In genomic region chr12:42277426-42278115, GRCh38 we compare ENCODE assay signal across 23 cellular contexts. TPM values are rescaled to one million over a fixed set of nuclear protein-coding genes. Genes with fewer than 3 reads are reported as not detected.
A peak's percentile ranks its signal among the peaks of the same experiment; 100 is the strongest.
DNase-seq lines count a peak whose midpoint lies in the region; FAIRE-seq and TF ChIP-seq lines count a peak whose summit lies in the region.
"Had no signal": no experiment of that assay in that cellular context is flagged by ENCODE, and none has a peak within 500 bp of the region (broad histone marks: within the 10 kb centered on the region; RNA-seq: fewer than 3 reads in every experiment).

No MANE protein-coding gene starts in this region.

- FAIRE-seq in endometrium (lab: Jason Lieb, UNC) (peak; percentile 57), H54 (lab: Jason Lieb, UNC) (no peak)
- FAIRE-seq: GM12891, GM19239, H1, HTR-8/SVneo had no signal

- peaks cover 13% of the 10 kb centered on the region for H3K4me1 Mint-ChIP-seq in nephron
- H3K4me1 Mint-ChIP-seq: CD4-positive, CD25-positive, alpha-beta regulatory T cell; CD8-positive, alpha-beta memory T cell; IgD-negative memory B cell had no signal

- H3K4me3 ChIP-seq in AG10803 (ENCODE audit: low read length) = no peak overlapping the region
- H3K4me3 ChIP-seq in breast epithelium = no peak overlapping the region
- H3K4me3 ChIP-seq: HAP-1 had no signal

- H3K9me3 Mint-ChIP-seq in nephron = peaks cover 3% of the 10 kb centered on the region

- peaks cover 9% of the 10 kb centered on the region for H3K27me3 Mint-ChIP-seq in nephron (ENCODE audit: low read depth)

- H3K4me1 ChIP-seq in breast epithelium = no peaks in the 10 kb centered on the region
- H3K4me1 ChIP-seq: BE2C had no signal

- H3K27me3 ChIP-seq in breast epithelium = no peaks in the 10 kb centered on the region
- H3K27me3 ChIP-seq: BE2C had no signal

- peak; percentile 34 for DNase-seq in AG10803 (ENCODE audit: low read depth)
- peak; percentile 11 for DNase-seq in fibroblast of gingiva (ENCODE audit: low read depth)
- no peak for DNase-seq in NOMO-1 treated with DMSO at 0.1 percent for 48 hours (lab: John Stamatoyannopoulos, UW; ENCODE audit: unreplicated experiment)
- DNase-seq in breast epithelium (ENCODE audit: low spot score in 2 of 2) = no peak
- DNase-seq in H54 (ENCODE audit: insufficient read length, low spot score) = no peak
- DNase-seq: 8988T; BE2C; C1 segment of cervical spinal cord; CD4-positive, CD25-positive, alpha-beta regulatory T cell; CD8-positive, alpha-beta memory T cell; COR-L47; DMS 273 treated with DMSO at 0.1 percent for 48 hours; DMS53; DND-41; EL had no signal

- H3K36me3 ChIP-seq in breast epithelium = no peaks in the 10 kb centered on the region
- H3K36me3 ChIP-seq: BE2C, HAP-1 had no signal

- H3K36me3 Mint-ChIP-seq in nephron (ENCODE audit: low read depth) = no peaks in the 10 kb centered on the region
- H3K36me3 Mint-ChIP-seq: CD4-positive, CD25-positive, alpha-beta regulatory T cell; CD8-positive, alpha-beta memory T cell had no signal

- peak overlapping the region in 2 of 3 experiments; percentile 16 to 33 for H3K27ac Mint-ChIP-seq in nephron
- H3K27ac Mint-ChIP-seq: CD4-positive, CD25-positive, alpha-beta regulatory T cell; CD8-positive, alpha-beta memory T cell had no signal

- TF ChIP-seq POLR2A in breast epithelium (IDR thresholded peaks at IDR 0.05) (no peak), H54 (IDR thresholded peaks at IDR 0.05; ENCODE audit: low read depth, low read length) (no peak)

- TF ChIP-seq CTCF in AG10803 (conservative IDR thresholded peaks at IDR 0.05; ENCODE audit: low read length) = no peak
- no peak for TF ChIP-seq CTCF in nephron (IDR thresholded peaks at IDR 0.05; ENCODE audit: unreplicated experiment in 3 of 3)
- no peak for TF ChIP-seq CTCF in breast epithelium (IDR thresholded peaks at IDR 0.05)

- no peak overlapping the region for H3K27ac ChIP-seq in breast epithelium

- intact Hi-C loops in breast epithelium (cut with DNase I; ENCODE audit: low total_unique reads) = no loop called here

- no peak overlapping the region for H3K4me3 Mint-ChIP-seq in nephron
- H3K4me3 Mint-ChIP-seq: CD4-positive, CD25-positive, alpha-beta regulatory T cell; CD8-positive, alpha-beta memory T cell had no signal

- no peaks in the 10 kb centered on the region for H3K9me3 ChIP-seq in breast epithelium
- H3K9me3 ChIP-seq: BE2C, HAP-1 had no signal

RNA-seq across cellular contexts. Expression of gene YAF2, which starts 39.5 kb away (rescaled TPM):
- 10 to 100 TPM; 32.1 to 43.2 (median 39.4) TPM for total RNA-seq in breast epithelium

RNA-seq across cellular contexts. Expression of gene ZCRB1, which starts 48.3 kb away (rescaled TPM):
- 10 to 100 TPM; 28.0 to 34.9 (median 31.8) TPM for total RNA-seq in breast epithelium

RNA-seq across cellular contexts. Expression of gene PPHLN1, which starts 48.4 kb away (rescaled TPM):
- 10 to 100 TPM; 52.0 to 90.6 (median 62.3) TPM for total RNA-seq in breast epithelium

Comparison
In these comparisons a context has a peak if more than half of its experiments do, and no peak if none do; other contexts are left out.
1. DNase-seq: peak in AG10803 (single experiment) and fibroblast of gingiva (single experiment); none in NOMO-1 treated with DMSO at 0.1 percent for 48 hours (single experiment), breast epithelium (0 of 2) and H54 (single experiment).